Comparison of ENCODE assay signal across 10 cellular contexts in genomic region chr18:12288406-12288762, GRCh38. TPM values are rescaled to one million over a fixed set of nuclear protein-coding genes. Genes with fewer than 3 reads are reported as not detected.
DNase-seq lines count a peak whose midpoint lies in the region; ATAC-seq and TF ChIP-seq lines count a peak whose summit lies in the region.
"Had no signal": no experiment of that assay in that cellular context is flagged by ENCODE, and none has a peak within 500 bp of the region (broad histone marks: within the 10 kb centered on the region; RNA-seq: fewer than 3 reads in every experiment).

No MANE protein-coding gene starts in this region.

- H3K36me3 ChIP-seq in NT2/D1 (ENCODE audit: insufficient read depth, insufficient read length, low read length) (no peaks in the 10 kb centered on the region), mucosa of descending colon (ENCODE audit: low read depth) (no peaks in the 10 kb centered on the region), tibial nerve (no peaks in the 10 kb centered on the region)

- H3K27me3 ChIP-seq in NT2/D1 (ENCODE audit: insufficient read depth, insufficient read length) = peaks cover 22% of the 10 kb centered on the region
- peaks cover 0 to 14% of the 10 kb centered on the region in 2 donors for H3K27me3 ChIP-seq in tibial nerve

- H3K4me3 ChIP-seq in NT2/D1 (ENCODE audit: insufficient read length, low read depth) = peak overlapping the region; percentile 44
- H3K4me3 ChIP-seq in epithelial cell of proximal tubule (ENCODE audit: low read depth, low read length) = peak overlapping the region; percentile 62
- H3K4me3 ChIP-seq in mucosa of descending colon = no peak overlapping the region
- peak overlapping the region; percentile 31 to 55 (median 43) for H3K4me3 ChIP-seq in tibial nerve

- TF ChIP-seq POLR2A in tibial nerve (IDR thresholded peaks at IDR 0.05) = no peak

- H3K9me3 ChIP-seq in NT2/D1 (ENCODE audit: insufficient read depth, low read length) = no peaks in the 10 kb centered on the region
- H3K9me3 ChIP-seq in mucosa of descending colon = no peaks in the 10 kb centered on the region
- no peaks in the 10 kb centered on the region for H3K9me3 ChIP-seq in tibial nerve

- H3K27ac ChIP-seq in tibial nerve = peak overlapping the region in 3 of 4 donors; percentile 40 to 90 (median 78)

- no peak for TF ChIP-seq EP300 in tibial nerve (IDR thresholded peaks at IDR 0.05)

- H3K9ac ChIP-seq in NT2/D1 (ENCODE audit: insufficient read length, low read depth) = peak overlapping the region; percentile 37

- TF ChIP-seq CTCF in epithelial cell of proximal tubule (conservative IDR thresholded peaks at IDR 0.05; ENCODE audit: low read depth, low read length) (no peak), mucosa of descending colon (IDR thresholded peaks at IDR 0.05) (no peak), tibial nerve (IDR thresholded peaks at IDR 0.05) (no peak)

- 9 to 10% methylated on average over 10 of the region's 10 CpGs for WGBS in tibial nerve, 2 donors

- H3K4me1 ChIP-seq in NT2/D1 (ENCODE audit: insufficient read depth, insufficient read length) (no peaks in the 10 kb centered on the region), mucosa of descending colon (ENCODE audit: low read depth) (peaks cover 16% of the 10 kb centered on the region), tibial nerve (peaks cover 0 to 24% (median 8%) of the 10 kb centered on the region in 4 donors)

- DNase-seq in NT2/D1 (ENCODE audit: low read depth, low spot score) (no peak), epithelial cell of proximal tubule (ENCODE audit: low read depth) (no peak), mucosa of descending colon (no peak), tibial nerve (ENCODE audit: low spot score in 2 of 2) (no peak), foreskin melanocyte (no peak), NOMO-1 (lab: John Stamatoyannopoulos, UW; ENCODE audit: unreplicated experiment in 2 of 2) (no peak)
- DNase-seq: activated naive CD4-positive, alpha-beta T cell treated with anti-CD3 and anti-CD28 coated beads, Interleukin-2, amount 10 ng/mL, durations not matched to agents 7 days and 5 days; GDM1 had no signal

- intact Hi-C loops in mucosa of descending colon (cut with DNase I, micrococcal nuclease) = no loop called here

- ATAC-seq in mucosa of descending colon (peak; percentile 6), HG03378 (IDR thresholded peaks at IDR 0.05; ENCODE audit: unreplicated experiment) (no peak), HG03469 (IDR thresholded peaks at IDR 0.05; ENCODE audit: unreplicated experiment) (no peak)

RNA-seq across cellular contexts. Expression of gene TUBB6, which starts 19.7 kb away (rescaled TPM):
- 425 and 1,079 TPM in 2 replicates for total RNA-seq in epithelial cell of proximal tubule
- total RNA-seq in mucosa of descending colon = 100 to 1,000 TPM in 1 of 3 donors, 10 to 100 TPM in 1, 1 to 10 TPM in 1; 9.2 to 116 (median 32.9) TPM
- 100 to 1,000 TPM; 245 to 506 (median 331) TPM for total RNA-seq in tibial nerve

RNA-seq across cellular contexts. Expression of gene CIDEA, which starts 34.2 kb away (rescaled TPM):
- total RNA-seq in epithelial cell of proximal tubule (1.5 and 5.6 TPM in 2 replicates), mucosa of descending colon (under 1 TPM in 2 of 3 donors, not detected in 1; 0.58 to 0.98 TPM), tibial nerve (100 to 1,000 TPM in 1 of 4 donors, 10 to 100 TPM in 3; 18.8 to 135 (median 61.6) TPM)
